ENCODE assay signal across 8 cellular contexts in genomic region chr10:35126530-35127288, GRCh38. TPM values are rescaled to one million over a fixed set of nuclear protein-coding genes. Genes with fewer than 3 reads are reported as not detected.
DNase-seq lines count a peak whose midpoint lies in the region; ATAC-seq and TF ChIP-seq lines count a peak whose summit lies in the region.

TSS of gene CREM (plus strand) at chr10:35126846. CDS start at chr10:35137836, 10,990 bp downstream.

- no peaks in the 10 kb centered on the region for H3K27me3 Mint-ChIP-seq in activated B cell treated with CpG ODN at 0.5 μM for 24 hours

- peaks cover 38% of the 10 kb centered on the region for H3K4me1 Mint-ChIP-seq in activated B cell treated with CpG ODN at 0.5 μM for 24 hours

- TF ChIP-seq POLR2A in GM18951 (IDR thresholded peaks at IDR 0.05; ENCODE audit: extremely low read depth, insufficient read depth, insufficient read length) = peak; percentile 99

- POLR2A ChIA-PET in activated B cell treated with CpG ODN at 0.5 μM for 24 hours (lab: Charles Lee) = interaction anchor here (0.6 to 14.7 kb wide), 21 partner anchors 10 to 1753 kb away, joined by 3 to 570 read pairs (median 6); partner anchors contain the start of gene CUL2

- peak; percentile 93 for DNase-seq in AG09319 (ENCODE audit: extremely low read depth, low read depth)
- peak; percentile 81 for DNase-seq in NCI-H226
- peak; percentile 96 for DNase-seq in activated B cell treated with CpG ODN at 0.5 μM for 24 hours
- DNase-seq in caudate nucleus (lab: John Stamatoyannopoulos, UW) = peak in 60 of 61 donors; percentile 70 to 99 (median 95)
- DNase-seq in inferior parietal cortex (ENCODE audit: extremely low spot score) = peak; percentile 88
- peak; percentile 100 for DNase-seq in stimulated activated CD4-positive, alpha-beta T cell treated with anti-CD3 and anti-CD28 coated beads, Interleukin-12 subunit alpha, Interleukin-12 subunit beta, amount 100 ng/mL, for 24 hours (ENCODE audit: low read depth in 2 of 2)

- H3K27ac Mint-ChIP-seq in activated B cell treated with CpG ODN at 0.5 μM for 24 hours = peak within 1 kb of the TSS; percentile 98

- no peaks in the 10 kb centered on the region for H3K9me3 Mint-ChIP-seq in activated B cell treated with CpG ODN at 0.5 μM for 24 hours

- H3K27ac ChIP-seq in caudate nucleus (ENCODE audit: low read depth, low read length) = peak within 1 kb of the TSS; percentile 97

- peak; percentile 74 for ATAC-seq in HG03196 (IDR thresholded peaks at IDR 0.05; ENCODE audit: unreplicated experiment)
- peak; percentile 85 for ATAC-seq in activated B cell treated with CpG ODN at 0.5 μM for 24 hours (ENCODE audit: low read depth)

- intact Hi-C loops in activated B cell treated with CpG ODN at 0.5 μM for 24 hours (cut with micrococcal nuclease) = loop anchor here (1.0 to 10.0 kb wide), 9 partner anchors 10 to 658 kb away; partner anchors contain the start of genes CCNY, CUL2 and FZD8

- H3K36me3 Mint-ChIP-seq in activated B cell treated with CpG ODN at 0.5 μM for 24 hours (ENCODE audit: low read depth) = peaks cover 14% of the 10 kb centered on the region

- TF ChIP-seq CTCF in AG09319 (IDR thresholded peaks at IDR 0.05; ENCODE audit: low read depth, low read length) = peak; percentile 67
- peak; percentile 28 for TF ChIP-seq CTCF in activated B cell treated with CpG ODN at 0.5 μM for 24 hours (IDR thresholded peaks at IDR 0.05)

- CTCF ChIA-PET in activated B cell treated with CpG ODN at 0.5 μM for 24 hours (lab: Charles Lee) = interaction anchor here (0.6 to 5.1 kb wide), 8 partner anchors 9 to 93 kb away, joined by 3 to 134 read pairs (median 6); no protein-coding TSS in a partner anchor

- peak within 1 kb of the TSS; percentile 93 for H3K4me3 Mint-ChIP-seq in activated B cell treated with CpG ODN at 0.5 μM for 24 hours

- in situ Hi-C loops in GM18951 (cut with MboI; ENCODE audit: low sequenced_read_pairs, unreplicated experiment) = no loop called here

RNA-seq across cellular contexts. Expression of gene CREM, which starts in this region (rescaled TPM):
- total RNA-seq in activated B cell treated with CpG ODN at 0.5 μM for 24 hours = 75.3 and 86.4 TPM in 2 replicates

Comparison
In these comparisons a context has a peak if more than half of its experiments do, and no peak if none do; other contexts are left out.
1. Peak in every context shown above with its lines: DNase-seq, ATAC-seq and H3K27ac ChIP-seq.